In genomic region chr1:22704440-22705067, GRCh38 we compare ENCODE assay signal across 8 cellular contexts. TPM values are rescaled to one million over a fixed set of nuclear protein-coding genes. Genes with fewer than 3 reads are reported as not detected.
DNase-seq lines count a peak whose midpoint lies in the region; ATAC-seq, FAIRE-seq and TF ChIP-seq lines count a peak whose summit lies in the region.

No MANE protein-coding gene starts in this region.

- WGBS in right cardiac atrium = 74% methylated on average over 2 of the region's 2 CpGs

- TF ChIP-seq CTCF in 22Rv1 (IDR thresholded peaks at IDR 0.05) = peak; percentile 93

- H3K9me3 ChIP-seq in right cardiac atrium (ENCODE audit: control insufficient read depth, low read length) = no peaks in the 10 kb centered on the region

- intact Hi-C loops in right cardiac atrium (cut with DNase I) = loop anchor here (5.0 to 10.0 kb wide), 6 partner anchors 160 to 230 kb away; no protein-coding TSS in a partner anchor

- H3K4me1 ChIP-seq in right cardiac atrium (ENCODE audit: control insufficient read depth, insufficient read depth, low read length) = no peaks in the 10 kb centered on the region

- ATAC-seq in right cardiac atrium = peak; percentile 88 to 94
- no peak for ATAC-seq in HG02571 (IDR thresholded peaks at IDR 0.05; ENCODE audit: unreplicated experiment)

- no peaks in the 10 kb centered on the region for H3K27me3 ChIP-seq in right cardiac atrium (ENCODE audit: control insufficient read depth, insufficient read depth)

- FAIRE-seq in GM18507 (lab: Jason Lieb, UNC) = peak; percentile 89

- no peak overlapping the region for H3K27ac ChIP-seq in 22Rv1
- no peak overlapping the region for H3K27ac ChIP-seq in right cardiac atrium (ENCODE audit: low read length)

- DNase-seq in GM18507 (ENCODE audit: extremely low spot score, insufficient read length, low read depth) = peak; percentile 68
- DNase-seq in NCI-H1417 (lab: John Stamatoyannopoulos, UW) = peak; percentile 58 to 87 (median 79)
- peak in 4 of 5 experiments; percentile 15 to 68 (median 53) for DNase-seq in T-helper 2 cell
- DNase-seq in amygdala (lab: John Stamatoyannopoulos, UW) = peak in 54 of 56 donors; percentile 9 to 91 (median 72)
- peak; percentile 86 to 91 (median 88) for DNase-seq in right cardiac atrium
- peak; percentile 88 for DNase-seq in retina

- H3K4me3 ChIP-seq in right cardiac atrium (ENCODE audit: low read length) = no peak overlapping the region

RNA-seq across cellular contexts. Expression of gene EPHB2, which starts 6.1 kb away (rescaled TPM):
- 1 to 10 TPM; 2.0 to 7.7 (median 3.9) TPM for total RNA-seq in right cardiac atrium
- polyA plus RNA-seq in right cardiac atrium = 1.2 TPM

RNA-seq across cellular contexts. Expression of gene C1QB, which starts 51.5 kb away (rescaled TPM):
- 100 to 1,000 TPM; 129 to 244 (median 166) TPM for total RNA-seq in right cardiac atrium
- 53.5 TPM for polyA plus RNA-seq in right cardiac atrium
